9 cellular contexts compared by ENCODE assay signal in the genomic region with DNA sequence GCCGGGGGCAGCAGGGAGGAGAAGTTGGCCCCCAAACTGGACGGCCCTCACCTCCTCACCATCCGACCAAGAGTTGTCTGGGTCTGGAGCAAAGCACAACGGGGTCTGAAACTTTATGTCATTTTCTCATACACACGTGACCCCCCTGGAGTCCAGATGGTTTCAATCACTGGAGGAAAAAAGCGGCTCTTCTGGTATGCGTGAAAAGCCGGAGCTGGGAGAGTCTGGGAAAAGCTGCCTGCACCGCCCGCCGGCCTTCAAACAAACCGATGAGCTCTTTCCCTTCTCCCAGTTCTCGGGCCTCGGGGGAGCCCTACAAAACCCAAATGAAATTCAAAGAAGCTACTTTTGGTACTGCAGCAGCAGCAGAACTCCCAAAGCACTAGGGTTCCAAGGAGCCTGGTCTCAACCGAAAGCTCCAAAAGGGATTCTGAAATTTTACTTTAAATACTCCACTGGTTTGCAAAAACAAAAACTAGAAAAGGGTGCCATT. TPM values are rescaled to one million over a fixed set of nuclear protein-coding genes. Genes with fewer than 3 reads are reported as not detected.
DNase-seq lines count a peak whose midpoint lies in the region; ATAC-seq and TF ChIP-seq lines count a peak whose summit lies in the region.
"Had no signal": no experiment of that assay in that cellular context is flagged by ENCODE, and none has a peak within 500 bp of the region (broad histone marks: within the 10 kb centered on the region; RNA-seq: fewer than 3 reads in every experiment).

No MANE protein-coding gene starts in this region.

- WGBS in esophagus, 2 donors = 4 to 6% methylated on average over 15 of the region's 15 CpGs
- 3% methylated on average over 15 of the region's 15 CpGs for WGBS in urinary bladder

- POLR2A ChIA-PET in HEK293T (lab: Yijun Ruan, JAX) = interaction anchor here (0.6 to 2.4 kb wide), 8 partner anchors 12 to 189 kb away, joined by 3 to 15 read pairs (median 4); partner anchors contain the start of genes AKIP1, RPL27A and TRIM66

- intact Hi-C loops in mucosa of descending colon (cut with DNase I, micrococcal nuclease) = no loop called here

- H3K4me3 ChIP-seq in esophagus (ENCODE audit: low read depth in 1 of 2, low read length in 2 of 2) = peak overlapping the region; percentile 79 to 84
- peak overlapping the region; percentile 74 for H3K4me3 ChIP-seq in mucosa of descending colon
- H3K4me3 ChIP-seq in urinary bladder (ENCODE audit: low read depth, low read length) = peak overlapping the region; percentile 92
- H3K4me3 ChIP-seq: K562 had no signal

- H3K27ac ChIP-seq in esophagus (ENCODE audit: low read depth in 2 of 2, low read length in 1 of 2) (peak overlapping the region; percentile 89 to 93), urinary bladder (ENCODE audit: low read depth) (peak overlapping the region; percentile 60)

- no peaks in the 10 kb centered on the region for H3K27me3 ChIP-seq in esophagus (ENCODE audit: control insufficient read depth in 1 of 2, insufficient read depth in 2 of 2, low read length in 2 of 2)

- H3K36me3 ChIP-seq in esophagus (ENCODE audit: control insufficient read depth in 2 of 2, insufficient read depth in 2 of 2, low read length in 1 of 2) (no peaks in the 10 kb centered on the region), mucosa of descending colon (ENCODE audit: low read depth) (no peaks in the 10 kb centered on the region), urinary bladder (ENCODE audit: insufficient read depth) (no peaks in the 10 kb centered on the region)

- H3K4me1 ChIP-seq in esophagus (ENCODE audit: control insufficient read depth in 2 of 2, insufficient read depth in 2 of 2, low read length in 1 of 2) (peaks cover 0 to 4% of the 10 kb centered on the region in 2 donors), mucosa of descending colon (ENCODE audit: low read depth) (peaks cover 5% of the 10 kb centered on the region), urinary bladder (ENCODE audit: insufficient read depth) (no peaks in the 10 kb centered on the region)

- TF ChIP-seq CTCF in mucosa of descending colon (IDR thresholded peaks at IDR 0.05) = no peak

- ATAC-seq in mucosa of descending colon = peak; percentile 61
- ATAC-seq in HG03469 (IDR thresholded peaks at IDR 0.05; ENCODE audit: unreplicated experiment) = no peak
- no peak for ATAC-seq in HG03378 (IDR thresholded peaks at IDR 0.05; ENCODE audit: unreplicated experiment)
- ATAC-seq: K562 had no signal

- DNase-seq in AG20443 (ENCODE audit: low spot score) (peak; percentile 89), HEK293T (ENCODE audit: extremely low spot score) (peak; percentile 63), SK-N-DZ (ENCODE audit: low spot score) (peak; percentile 89), mucosa of descending colon (peak; percentile 47 to 62 (median 56))

- CTCF ChIA-PET in HEK293T (lab: Yijun Ruan, JAX) = interaction anchor here (0.6 to 1.9 kb wide), 2 partner anchors 88 to 274 kb away, joined by 4 to 7 read pairs; no protein-coding TSS in a partner anchor

- no peaks in the 10 kb centered on the region for H3K9me3 ChIP-seq in esophagus (ENCODE audit: control insufficient read depth in 2 of 2, insufficient read depth in 1 of 2, low read depth in 1 of 2, low read length in 1 of 2)
- no peaks in the 10 kb centered on the region for H3K9me3 ChIP-seq in mucosa of descending colon

TF ChIP-seq in HEK293T, 16 proteins besides CTCF, POLR2A, EP300 and RAD21:
- TF ChIP-seq HDGF (IDR thresholded peaks at IDR 0.05; ENCODE audit: borderline replicate concordance) (no peak), L3MBTL2 (conservative IDR thresholded peaks at IDR 0.05) (peak; percentile 69)

RNA-seq across cellular contexts. Expression of gene AKIP1, which starts 39.7 kb away (rescaled TPM):
- 54.8 and 63.0 TPM in 2 replicates for polyA plus RNA-seq in SK-N-DZ (2014; cell fraction: cytosol; rRNA removed)
- 24.4 and 37.7 TPM in 2 replicates for polyA plus RNA-seq in SK-N-DZ (2014; cell fraction: nucleus; rRNA removed)
- 10 to 100 TPM; 10.6 to 17.8 TPM for polyA plus RNA-seq in esophagus
- 10 to 100 TPM; 12.6 to 20.1 (median 17.0) TPM for total RNA-seq in mucosa of descending colon
- total RNA-seq in urinary bladder = 18.7 TPM
- 30.7 TPM for polyA plus RNA-seq in urinary bladder
